15 cellular contexts compared by ENCODE assay signal in the genomic region with DNA sequence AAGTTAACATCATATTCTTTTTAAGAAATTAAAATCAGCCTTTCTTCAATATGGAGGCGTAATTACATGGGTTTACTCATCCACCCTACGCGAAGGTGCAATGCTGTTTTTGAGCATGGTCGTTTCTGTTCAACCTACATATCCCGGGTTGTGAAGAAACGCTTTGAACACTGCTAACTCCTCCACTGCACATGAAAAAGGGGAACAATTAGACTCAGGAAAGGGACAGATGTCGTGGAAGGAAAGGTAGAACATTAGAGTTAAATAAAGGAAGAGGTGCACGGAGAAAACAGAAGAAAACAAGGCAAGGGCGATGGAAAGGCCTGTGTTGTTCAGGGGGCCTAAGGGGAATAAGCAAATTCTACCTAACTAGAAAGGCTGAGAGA. TPM values are rescaled to one million over a fixed set of nuclear protein-coding genes. Genes with fewer than 3 reads are reported as not detected.
DNase-seq lines count a peak whose midpoint lies in the region; ATAC-seq and TF ChIP-seq lines count a peak whose summit lies in the region.
"Had no signal": no experiment of that assay in that cellular context is flagged by ENCODE, and none has a peak within 500 bp of the region (broad histone marks: within the 10 kb centered on the region; RNA-seq: fewer than 3 reads in every experiment).

No MANE protein-coding gene starts in this region.

- no peak for TF ChIP-seq CTCF in neural cell (IDR thresholded peaks at IDR 0.05; ENCODE audit: poor library complexity, severe bottlenecking)

- peaks cover 5% of the 10 kb centered on the region for H3F3A ChIP-seq in neural cell (ENCODE audit: insufficient read depth, low read length, poor library complexity, severe bottlenecking)

- H3K36me3 Mint-ChIP-seq in activated CD4-positive, alpha-beta T cell treated with anti-CD3 and anti-CD28 coated beads, Interleukin-2, amount 10 ng/mL, durations not matched to agents 24 days and 14 days (ENCODE audit: low read depth) = peaks cover 17% of the 10 kb centered on the region

- H3K4me1 Mint-ChIP-seq in activated CD4-positive, alpha-beta T cell treated with anti-CD3 and anti-CD28 coated beads, Interleukin-2, amount 10 ng/mL, durations not matched to agents 24 days and 14 days = peaks cover 17% of the 10 kb centered on the region

- intact Hi-C loops in activated CD4-positive, alpha-beta T cell treated with anti-CD3 and anti-CD28 coated beads, Interleukin-2, amount 10 ng/mL, durations not matched to agents 24 days and 14 days (cut with micrococcal nuclease) = no loop called here
- intact Hi-C loops in left colon (cut with DNase I, micrococcal nuclease) = no loop called here

- H3K4me3 ChIP-seq in Karpas-422 (ENCODE audit: low read length) (no peak overlapping the region), neural cell (ENCODE audit: low read length) (peak overlapping the region; percentile 66)

- H3K4me2 ChIP-seq in Karpas-422 (ENCODE audit: low read depth, low read length, poor library complexity, severe bottlenecking) (no peak overlapping the region), neural cell (ENCODE audit: low read length) (peak overlapping the region; percentile 76)

- no peak for DNase-seq in activated CD4-positive, alpha-beta T cell treated with anti-CD3 and anti-CD28 coated beads, Interleukin-2, amount 10 ng/mL, durations not matched to agents 24 days and 14 days
- no peak for DNase-seq in activated CD4-positive, alpha-beta T cell treated with anti-CD3 and anti-CD28 coated beads, Interleukin-2, amount 50 U/mL, for 4 hours
- DNase-seq in Karpas-422 (no peak), left colon (no peak)
- DNase-seq in stimulated activated CD4-positive, alpha-beta T cell treated with anti-CD3 and anti-CD28 coated beads, Interleukin-1b, Interleukin-23, amount 100 ng/mL, for 48 hours = no peak
- DNase-seq: GDM1; left ventricle myocardium superior; NCI-H1105; NK-92 treated with Interleukin-12 subunit alpha and Interleukin-12 subunit beta, amount 100 ng/mL, for 24 hours had no signal

- H3K27ac Mint-ChIP-seq in activated CD4-positive, alpha-beta T cell treated with anti-CD3 and anti-CD28 coated beads, Interleukin-2, amount 10 ng/mL, durations not matched to agents 24 days and 14 days = peak overlapping the region; percentile 79

- TF ChIP-seq RAD21 in neural cell (conservative IDR thresholded peaks at IDR 0.05) = no peak

- no peaks in the 10 kb centered on the region for H4K20me1 ChIP-seq in Karpas-422 (ENCODE audit: insufficient read depth, low read depth, low read length)
- H4K20me1 ChIP-seq in neural cell (ENCODE audit: insufficient read depth) = no peaks in the 10 kb centered on the region

- H3K27me3 Mint-ChIP-seq in activated CD4-positive, alpha-beta T cell treated with anti-CD3 and anti-CD28 coated beads, Interleukin-2, amount 10 ng/mL, durations not matched to agents 24 days and 14 days = peaks cover 60% of the 10 kb centered on the region

- H3K4me1 ChIP-seq in Karpas-422 (ENCODE audit: low read length) = no peaks in the 10 kb centered on the region

- no peaks in the 10 kb centered on the region for H3K27me3 ChIP-seq in Karpas-422 (ENCODE audit: low read length)
- H3K27me3 ChIP-seq in neural cell (ENCODE audit: insufficient read depth, low read depth, low read length) = peaks cover 65% of the 10 kb centered on the region

- no peaks in the 10 kb centered on the region for H3K36me3 ChIP-seq in Karpas-422 (ENCODE audit: insufficient read depth, low read length)
- no peaks in the 10 kb centered on the region for H3K36me3 ChIP-seq in neural cell (ENCODE audit: insufficient read depth, low read length)

- H3K9ac ChIP-seq in Karpas-422 (ENCODE audit: low read length) (no peak overlapping the region), neural cell (ENCODE audit: low read length) (peak overlapping the region; percentile 66)

- peaks cover 9% of the 10 kb centered on the region for H3K9me3 Mint-ChIP-seq in activated CD4-positive, alpha-beta T cell treated with anti-CD3 and anti-CD28 coated beads, Interleukin-2, amount 10 ng/mL, durations not matched to agents 24 days and 14 days

- no peak for ATAC-seq in GM18861 (IDR thresholded peaks at IDR 0.05; ENCODE audit: unreplicated experiment)
- no peak for ATAC-seq in left colon
- ATAC-seq: left ventricle myocardium superior had no signal

- TF ChIP-seq EP300 in neural cell (conservative IDR thresholded peaks at IDR 0.05; ENCODE audit: poor library complexity, severe bottlenecking) = no peak

- H3K9me3 ChIP-seq in Karpas-422 (ENCODE audit: low read length) (no peaks in the 10 kb centered on the region), neural cell (ENCODE audit: low read length) (no peaks in the 10 kb centered on the region)

- no peak overlapping the region for H3K27ac ChIP-seq in Karpas-422 (ENCODE audit: low read length)
- H3K27ac ChIP-seq in cingulate gyrus (ENCODE audit: low read depth, low read length) = peak overlapping the region; percentile 39
- peak overlapping the region; percentile 44 for H3K27ac ChIP-seq in neural cell (ENCODE audit: low read length)
- H3K27ac ChIP-seq: coronary artery had no signal

- peak overlapping the region; percentile 8 for H3K4me3 Mint-ChIP-seq in activated CD4-positive, alpha-beta T cell treated with anti-CD3 and anti-CD28 coated beads, Interleukin-2, amount 10 ng/mL, durations not matched to agents 24 days and 14 days

- peak overlapping the region; percentile 20; the same call in 1 of the 2 replicates for H2AFZ ChIP-seq in Karpas-422 (ENCODE audit: low read length)
- H2AFZ ChIP-seq in neural cell (ENCODE audit: low read depth, low read length) = no peak overlapping the region

- H3K9me2 ChIP-seq in Karpas-422 (replicated peaks; ENCODE audit: insufficient read depth, low read length) (no peaks in the 10 kb centered on the region), neural cell (ENCODE audit: insufficient read depth, low read length) (no peaks in the 10 kb centered on the region)

- H3K79me2 ChIP-seq in Karpas-422 (ENCODE audit: low read length) (no peaks in the 10 kb centered on the region), neural cell (replicated peaks; ENCODE audit: insufficient read depth, low read length) (peaks cover 83% of the 10 kb centered on the region)

TF ChIP-seq in neural cell, 6 proteins besides CTCF, POLR2A, EP300 and RAD21:
- peak; percentile 61 for TF ChIP-seq POLR2AphosphoS5 (IDR thresholded peaks at IDR 0.05)
- TF ChIP-seq TAF1 (IDR thresholded peaks at IDR 0.05; ENCODE audit: low read depth) = no peak

RNA-seq across cellular contexts. Expression of gene ZIC5, which starts 4.1 kb away (rescaled TPM):
- total RNA-seq in activated CD4-positive, alpha-beta T cell treated with anti-CD3 and anti-CD28 coated beads, Interleukin-2, amount 10 ng/mL, durations not matched to agents 24 days and 14 days = not detected in 2 replicates
- total RNA-seq in Karpas-422 (2014; rRNA removed; shearing (Covaris generic); ENCODE audit: low replicate concordance) = not detected in 2 replicates
- polyA plus RNA-seq in neural cell = 0.94 and 0.98 TPM in 2 replicates
- polyA minus RNA-seq in neural cell = 1.9 and 2.7 TPM in 2 replicates
- total RNA-seq in left colon = not detected
- total RNA-seq: fibroblast of villous mesenchyme; left ventricle myocardium superior; T-helper 1 cell treated with Interleukin-12 subunit alpha and Interleukin-12 subunit beta and Interleukin-4 antibody, amounts not matched to agents 30 ng/mL and 1 ng/mL, for 36 hours had no signal

RNA-seq across cellular contexts. Expression of gene ZIC2, which starts 14.1 kb away (rescaled TPM):
- total RNA-seq in activated CD4-positive, alpha-beta T cell treated with anti-CD3 and anti-CD28 coated beads, Interleukin-2, amount 10 ng/mL, durations not matched to agents 24 days and 14 days = 0.07 TPM in 1 of 2 replicates, not detected in the other
- not detected in 2 replicates for total RNA-seq in Karpas-422 (2014; rRNA removed; shearing (Covaris generic); ENCODE audit: low replicate concordance)
- polyA plus RNA-seq in neural cell = 10.6 and 13.8 TPM in 2 replicates
- polyA minus RNA-seq in neural cell = 16.1 and 17.2 TPM in 2 replicates
- total RNA-seq in left colon = under 1 TPM; 0.08 to 0.27 TPM
- total RNA-seq: fibroblast of villous mesenchyme, left ventricle myocardium superior had no signal
